Comparison of ENCODE assay signal across 8 cellular contexts in the genomic region with DNA sequence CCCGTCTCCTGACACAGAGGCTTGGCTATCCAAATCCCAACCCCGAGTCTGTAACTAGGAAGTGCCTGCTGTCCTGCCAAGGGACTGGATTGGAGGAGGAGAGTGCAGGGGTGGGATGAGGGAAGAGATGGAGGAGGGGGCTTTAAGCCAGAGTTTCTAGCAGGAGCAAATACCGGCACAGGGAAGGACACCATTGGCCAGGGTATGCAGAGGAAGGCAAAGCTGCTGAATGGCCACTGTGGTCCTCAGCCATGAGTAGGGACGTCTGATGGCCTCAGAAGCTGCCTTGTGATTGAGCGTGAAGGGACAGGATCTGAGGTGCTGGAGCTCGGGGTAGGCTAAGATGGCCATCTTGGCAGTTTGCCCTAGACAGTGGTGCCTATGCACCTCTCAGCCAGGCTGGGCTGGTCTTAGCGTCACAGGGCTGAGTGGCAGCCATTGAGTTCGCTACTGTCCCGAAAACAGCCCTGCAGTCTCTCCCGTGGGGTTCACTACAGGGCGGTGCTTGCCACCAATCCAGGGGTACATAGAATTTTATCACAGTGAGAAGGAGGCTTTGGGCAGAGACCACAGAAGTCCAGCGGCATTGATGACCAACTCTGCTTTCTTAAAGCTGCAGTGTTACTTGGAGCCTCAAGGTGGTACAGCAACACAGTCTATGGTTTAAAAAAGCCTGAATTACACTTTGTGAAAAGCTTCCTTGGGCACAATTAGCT.
DNase-seq lines count a peak whose midpoint lies in the region; ATAC-seq and TF ChIP-seq lines count a peak whose summit lies in the region.

No MANE protein-coding gene starts in this region.

- no peaks in the 10 kb centered on the region for H3K36me3 Mint-ChIP-seq in stimulated activated memory B cell treated with anti-CD40 and anti-IgM and Interleukin-4, amounts not matched to agents 10 μg/mL and 1 μg/mL and 100 μg/mL, for 72 hours

- ATAC-seq in GM18502 (IDR thresholded peaks at IDR 0.05; ENCODE audit: poor library complexity, unreplicated experiment) = peak; percentile 73
- ATAC-seq in HG03280 (IDR thresholded peaks at IDR 0.05; ENCODE audit: unreplicated experiment) = peak; percentile 70
- ATAC-seq in stimulated activated memory B cell treated with anti-CD40 and anti-IgM and Interleukin-4, amounts not matched to agents 10 μg/mL and 1 μg/mL and 100 μg/mL, for 72 hours = peak; percentile 71

- peak overlapping the region; percentile 74 for H3K27ac Mint-ChIP-seq in stimulated activated memory B cell treated with anti-CD40 and anti-IgM and Interleukin-4, amounts not matched to agents 10 μg/mL and 1 μg/mL and 100 μg/mL, for 72 hours

- TF ChIP-seq CTCF in AG09319 (IDR thresholded peaks at IDR 0.05; ENCODE audit: low read depth, low read length) (peak; percentile 58), SU-DHL-6 (IDR thresholded peaks at IDR 0.05; ENCODE audit: insufficient read depth, low read length, poor library complexity, severe bottlenecking) (peak; percentile 14), fibroblast of villous mesenchyme (IDR thresholded peaks at IDR 0.05; ENCODE audit: insufficient read depth, low read depth, low read length) (peak; percentile 76)

- no peaks in the 10 kb centered on the region for H3F3A ChIP-seq in SU-DHL-6 (ENCODE audit: insufficient read depth)

- H4K20me1 ChIP-seq in SU-DHL-6 (ENCODE audit: low read depth, low read length) = no peaks in the 10 kb centered on the region

- H3K4me3 Mint-ChIP-seq in stimulated activated memory B cell treated with anti-CD40 and anti-IgM and Interleukin-4, amounts not matched to agents 10 μg/mL and 1 μg/mL and 100 μg/mL, for 72 hours = no peak overlapping the region

- no peaks in the 10 kb centered on the region for H3K36me3 ChIP-seq in SU-DHL-6 (ENCODE audit: low read length)

- no peaks in the 10 kb centered on the region for H3K9me3 ChIP-seq in SU-DHL-6 (ENCODE audit: insufficient read depth, low read length)

- H2AFZ ChIP-seq in SU-DHL-6 (ENCODE audit: low read depth, low read length, severe bottlenecking) = peak overlapping the region; percentile 0

- no peaks in the 10 kb centered on the region for H3K9me2 ChIP-seq in SU-DHL-6 (replicated peaks; ENCODE audit: insufficient read depth, low read length)

- no peaks in the 10 kb centered on the region for H3K9me3 Mint-ChIP-seq in stimulated activated memory B cell treated with anti-CD40 and anti-IgM and Interleukin-4, amounts not matched to agents 10 μg/mL and 1 μg/mL and 100 μg/mL, for 72 hours

- H3K9ac ChIP-seq in SU-DHL-6 (ENCODE audit: low read length) = no peak overlapping the region

- H3K27me3 Mint-ChIP-seq in stimulated activated memory B cell treated with anti-CD40 and anti-IgM and Interleukin-4, amounts not matched to agents 10 μg/mL and 1 μg/mL and 100 μg/mL, for 72 hours = no peaks in the 10 kb centered on the region

- no peaks in the 10 kb centered on the region for H3K27me3 ChIP-seq in SU-DHL-6 (ENCODE audit: low read length)

- H3K79me2 ChIP-seq in SU-DHL-6 (ENCODE audit: insufficient read depth, low read length) = no peaks in the 10 kb centered on the region

- H3K4me2 ChIP-seq in SU-DHL-6 (ENCODE audit: low read depth, low read length, poor library complexity, severe bottlenecking) = no peak overlapping the region

- peaks cover 34% of the 10 kb centered on the region for H3K4me1 Mint-ChIP-seq in stimulated activated memory B cell treated with anti-CD40 and anti-IgM and Interleukin-4, amounts not matched to agents 10 μg/mL and 1 μg/mL and 100 μg/mL, for 72 hours

- DNase-seq in AG09319 (ENCODE audit: extremely low read depth, low read depth) (no peak), fibroblast of villous mesenchyme (ENCODE audit: low read depth) (peak; percentile 61), HUDEP-2 (lab: John Stamatoyannopoulos, UW; ENCODE audit: unreplicated experiment in 76 of 76) (no peak), DMS79 treated with DMSO at 0.1 percent for 48 hours (lab: John Stamatoyannopoulos, UW) (no peak)

- H3K27ac ChIP-seq in SU-DHL-6 (ENCODE audit: low read depth, low read length) = no peak overlapping the region

- H3K4me3 ChIP-seq in SU-DHL-6 (ENCODE audit: insufficient read depth, low read length, poor library complexity, severe bottlenecking) = no peak overlapping the region
- no peak overlapping the region for H3K4me3 ChIP-seq in fibroblast of villous mesenchyme (ENCODE audit: low read depth, low read length)

Comparison
In these comparisons a context has a peak if more than half of its experiments do, and no peak if none do; other contexts are left out.
1. CTCF ChIP-seq: peak in every context shown above with its lines; median percentile 76 in fibroblast of villous mesenchyme; 58 in AG09319; 14 in SU-DHL-6.